ENCODE assay signal across 1 cellular context in genomic region chr3:7640787-7641186, GRCh38.
TF ChIP-seq lines count a peak whose summit lies in the region.

No MANE protein-coding gene starts in this region.

TF ChIP-seq in liver, 16 proteins besides CTCF, POLR2A, EP300 and RAD21 (continued from another document):
- TF ChIP-seq REST (IDR thresholded peaks at IDR 0.05) (peak; percentile 60), SP1 (IDR thresholded peaks at IDR 0.05) (peak; percentile 44), YY1 (IDR thresholded peaks at IDR 0.05) (peak; percentile 48), GABPA (IDR thresholded peaks at IDR 0.05 in 1 of 2, conservative IDR thresholded peaks at IDR 0.05 in 1 of 2) (no peak), HNF4G (IDR thresholded peaks at IDR 0.05) (no peak), EGR1 (IDR thresholded peaks at IDR 0.05; ENCODE audit: low read depth in 2 of 2) (no peak), NR2F2 (IDR thresholded peaks at IDR 0.05) (no peak), HNF4A (conservative IDR thresholded peaks at IDR 0.05) (peak in 1 of 2 donors; percentile 48), JUND (IDR thresholded peaks at IDR 0.05) (peak in 1 of 2 donors; percentile 46)
- TF ChIP-seq, protein P1, sequence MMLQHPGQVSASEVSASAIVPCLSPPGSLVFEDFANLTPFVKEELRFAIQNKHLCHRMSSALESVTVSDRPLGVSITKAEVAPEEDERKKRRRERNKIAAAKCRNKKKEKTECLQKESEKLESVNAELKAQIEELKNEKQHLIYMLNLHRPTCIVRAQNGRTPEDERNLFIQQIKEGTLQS (IDR thresholded peaks at IDR 0.05), result no peak
